In genomic region chr1:7630378-7630777, GRCh38 we compare ENCODE assay signal across 1 cellular context.
TF ChIP-seq lines count a peak whose summit lies in the region.

No MANE protein-coding gene starts in this region.

TF ChIP-seq in SK-N-SH treated with all-trans-retinoic acid at 6 μM for 48 hours, 23 proteins besides CTCF, POLR2A, EP300 and RAD21 (continued from another document):
- no peak for TF ChIP-seq CSDC2 (CRISPR knock-in tag; IDR thresholded peaks at IDR 0.05)
- no peak for TF ChIP-seq CREB5 (CRISPR knock-in tag; IDR thresholded peaks at IDR 0.05; ENCODE audit: low read depth)
- no peak for TF ChIP-seq ZNF70 (CRISPR knock-in tag; IDR thresholded peaks at IDR 0.05)
- 0 out of 2 replicates have a peak, but pooled peaks have one; percentile 12 for TF ChIP-seq ZNF8 (CRISPR knock-in tag; IDR thresholded peaks at IDR 0.05)
- no peak for TF ChIP-seq TOX (CRISPR knock-in tag; IDR thresholded peaks at IDR 0.05; ENCODE audit: borderline replicate concordance)
- no peak for TF ChIP-seq CSRNP3 (CRISPR knock-in tag; IDR thresholded peaks at IDR 0.05)
- TF ChIP-seq RARB (CRISPR knock-in tag; IDR thresholded peaks at IDR 0.05) = no peak
- no peak for TF ChIP-seq OSR1 (CRISPR knock-in tag; IDR thresholded peaks at IDR 0.05)
- TF ChIP-seq PATZ1 (CRISPR knock-in tag; IDR thresholded peaks at IDR 0.05; ENCODE audit: borderline replicate concordance) = no peak
- TF ChIP-seq GLIS3 (CRISPR knock-in tag; IDR thresholded peaks at IDR 0.05) = peak; percentile 49; the same call in 1 of the 2 replicates
- TF ChIP-seq ZC3H10 (CRISPR knock-in tag; IDR thresholded peaks at IDR 0.05) = no peak
- TF ChIP-seq TCF4 (CRISPR knock-in tag; IDR thresholded peaks at IDR 0.05; ENCODE audit: borderline replicate concordance) = peak; percentile 64
- TF ChIP-seq BACH2 (CRISPR knock-in tag; IDR thresholded peaks at IDR 0.05; ENCODE audit: borderline replicate concordance) = no peak
